Comparison of ENCODE assay signal across 18 cellular contexts in genomic region chr3:66227917-66228316, GRCh38.
"Had no signal": no experiment of that assay in that cellular context is flagged by ENCODE, and none has a peak within 500 bp of the region (broad histone marks: within the 10 kb centered on the region; RNA-seq: fewer than 3 reads in every experiment).

No MANE protein-coding gene starts in this region.

- ATAC-seq: activated T-cell treated with anti-CD3 and anti-CD28 coated beads, Interleukin-2, amount 50 U/mL, for 72 hours; PC-3 had no signal

- H3K27ac ChIP-seq: brain microvascular endothelial cell, cardiac muscle cell, KMS-11 had no signal

- DNase-seq: activated B cell treated with CpG ODN at 0.5 μM for 24 hours; activated CD4-positive, alpha-beta memory T cell treated with anti-CD3 and anti-CD28 coated beads, Interleukin-2, amount 10 ng/mL, durations not matched to agents 7 days and 5 days; activated CD4-positive, alpha-beta T cell treated with anti-CD3 and anti-CD28 coated beads, Interleukin-2, amount 50 U/mL, for 1 hour; activated naive CD4-positive, alpha-beta T cell; activated T-cell treated with anti-CD3 and anti-CD28 coated beads, Interleukin-2, amount 50 U/mL, for 72 hours; brain microvascular endothelial cell; NCI-H1105 treated with DMSO at 0.1 percent for 48 hours; NCI-H1436 treated with DMSO at 0.1 percent for 48 hours; NCI-H187; NCI-H2081 treated with DMSO at 0.1 percent for 48 hours; NCI-H446; NCI-H524; PC-3; SHP77 treated with DMSO at 0.1 percent for 48 hours; T-helper 9 cell had no signal

- H3K27me3 ChIP-seq: brain microvascular endothelial cell, cardiac muscle cell had no signal

- H3K4me3 ChIP-seq: cardiac muscle cell had no signal

- H3K9ac ChIP-seq: KMS-11 had no signal

- H3K4me2 ChIP-seq: KMS-11 had no signal

- FAIRE-seq: RCC 7860 had no signal

- H3K36me3 ChIP-seq: brain microvascular endothelial cell, cardiac muscle cell had no signal
